8 cellular contexts compared by ENCODE assay signal in genomic region chr4:142817442-142817841, GRCh38. TPM values are rescaled to one million over a fixed set of nuclear protein-coding genes. Genes with fewer than 3 reads are reported as not detected.
A peak's percentile ranks its signal among the peaks of the same experiment; 100 is the strongest.
DNase-seq lines count a peak whose midpoint lies in the region; ATAC-seq lines count a peak whose summit lies in the region.

No MANE protein-coding gene starts in this region.

- no peaks in the 10 kb centered on the region for H3K36me3 ChIP-seq in effector memory CD4-positive, alpha-beta T cell (ENCODE audit: control insufficient read depth, insufficient read depth, low read length)

- no peak overlapping the region for H3K27ac ChIP-seq in effector memory CD4-positive, alpha-beta T cell (ENCODE audit: insufficient read depth, low read length, poor library complexity, severe bottlenecking)

- no peak overlapping the region for H3K4me3 ChIP-seq in effector memory CD4-positive, alpha-beta T cell (ENCODE audit: insufficient read depth, low read depth, low read length, poor library complexity, severe bottlenecking)

- no peak for ATAC-seq in HG03139 (IDR thresholded peaks at IDR 0.05; ENCODE audit: unreplicated experiment)
- no peak for ATAC-seq in GM18868 (IDR thresholded peaks at IDR 0.05; ENCODE audit: unreplicated experiment)

- H3K9me3 ChIP-seq in effector memory CD4-positive, alpha-beta T cell (ENCODE audit: control insufficient read depth, low read length), result no peaks in the 10 kb centered on the region

- DNase-seq in HT1080 (ENCODE audit: low read depth) (peak; percentile 92), UCSD-AML1 (lab: John Stamatoyannopoulos, UW; ENCODE audit: unreplicated experiment) (peak; percentile 65), fibroblast of the conjunctiva (ENCODE audit: low read depth) (peak; percentile 65), NCI-H748 (lab: John Stamatoyannopoulos, UW; ENCODE audit: unreplicated experiment) (no peak)
- DNase-seq in stimulated activated CD4-positive, alpha-beta T cell treated with anti-CD3 and anti-CD28 coated beads, TNF-alpha, amount 100 ng/mL, for 24 hours (ENCODE audit: low read depth in 3 of 3), result peak; percentile 9 to 38 (median 17)
- DNase-seq in effector memory CD4-positive, alpha-beta T cell, result no peak

- no peaks in the 10 kb centered on the region for H3K27me3 ChIP-seq in effector memory CD4-positive, alpha-beta T cell (replicated peaks; ENCODE audit: control insufficient read depth, insufficient read depth, low read length, poor library complexity, severe bottlenecking)

- H3K4me1 ChIP-seq in effector memory CD4-positive, alpha-beta T cell (ENCODE audit: control insufficient read depth, insufficient read depth, low read length, poor library complexity, severe bottlenecking), result peaks cover 6% of the 10 kb centered on the region

RNA-seq across cellular contexts. Expression of gene INPP4B, which starts 28.7 kb away (rescaled TPM):
- total RNA-seq in HT1080 (2014; rRNA removed; shearing (Covaris generic)), result 9.3 and 10.0 TPM in 2 replicates
- 4.6 and 4.7 TPM in 2 replicates for polyA plus RNA-seq in HT1080 (2015; cell fraction: cytosol; rRNA removed)
- polyA plus RNA-seq in HT1080 (2015; cell fraction: nucleus; rRNA removed), result 4.0 and 4.4 TPM in 2 replicates

Comparison
In these comparisons a context has a peak if more than half of its experiments do, and no peak if none do; other contexts are left out.
1. DNase-seq: peak in HT1080 (single experiment), UCSD-AML1 (single experiment), fibroblast of the conjunctiva (single experiment) and stimulated activated CD4-positive, alpha-beta T cell treated with anti-CD3 and anti-CD28 coated beads, TNF-alpha, amount 100 ng/mL, for 24 hours (3 of 3); none in effector memory CD4-positive, alpha-beta T cell (0 of 3) and NCI-H748 (single experiment).